19 cellular contexts compared by ENCODE assay signal in genomic region chr9:135345775-135346433, GRCh38.
DNase-seq lines count a peak whose midpoint lies in the region; ATAC-seq and TF ChIP-seq lines count a peak whose summit lies in the region.
"Had no signal": no experiment of that assay in that cellular context is flagged by ENCODE, and none has a peak within 500 bp of the region (broad histone marks: within the 10 kb centered on the region; RNA-seq: fewer than 3 reads in every experiment).

No MANE protein-coding gene starts in this region.

- CTCF ChIA-PET in HEK293 (lab: Yijun Ruan, JAX) = interaction anchor here (0.6 to 2.3 kb wide), 6 partner anchors 23 to 522 kb away, joined by 3 to 14 read pairs (median 6); no protein-coding TSS in a partner anchor

- intact Hi-C loops in Right ventricle myocardium inferior (cut with DNase I) (no loop called here), heart right ventricle (cut with DNase I) (loop anchor here in 5 of 10 donors (2.0 to 10.0 kb wide), 2 partner anchors 259 to 651 kb away; partner anchors contain the start of gene OLFM1 (in 4 of the 5)), head of caudate nucleus (cut with DNase I) (no loop called here)

- no peak overlapping the region for H3K4me3 ChIP-seq in heart right ventricle
- no peak overlapping the region for H3K4me3 ChIP-seq in HEK293 (ENCODE audit: low read depth, low read length)
- H3K4me3 ChIP-seq: A549 had no signal

- H3K36me3 ChIP-seq in heart right ventricle = no peaks in the 10 kb centered on the region
- no peaks in the 10 kb centered on the region for H3K36me3 ChIP-seq in HEK293 (ENCODE audit: control insufficient read depth in 2 of 2, insufficient read depth in 1 of 2, low read length in 2 of 2)
- H3K36me3 ChIP-seq: BE2C had no signal

- ATAC-seq in Right ventricle myocardium inferior = no peak
- ATAC-seq in heart right ventricle = no peak
- no peak for ATAC-seq in GM18868 (IDR thresholded peaks at IDR 0.05; ENCODE audit: unreplicated experiment)
- ATAC-seq: A549 had no signal

- H3K27me3 ChIP-seq in heart right ventricle = peaks cover 11 to 98% (median 69%) of the 10 kb centered on the region in 7 donors
- H3K27me3 ChIP-seq: BE2C had no signal

- H3K9me3 ChIP-seq in heart right ventricle (no peaks in the 10 kb centered on the region), HEK293 (ENCODE audit: control insufficient read depth, insufficient read depth, low read depth, low read length) (no peaks in the 10 kb centered on the region)
- H3K9me3 ChIP-seq: A549, BE2C had no signal

- H3K27ac ChIP-seq in heart right ventricle (no peak overlapping the region), HEK293 (ENCODE audit: extremely low read depth, low read depth, low read length) (no peak overlapping the region)
- H3K27ac ChIP-seq: A549 had no signal

- DNase-seq in Right ventricle myocardium inferior (ENCODE audit: missing footprints) (peak; percentile 21), heart right ventricle (no peak), head of caudate nucleus (peak in 28 of 42 donors; percentile 4 to 69 (median 41)), putamen (ENCODE audit: low spot score) (peak; percentile 6), AG08396 (ENCODE audit: low spot score) (no peak), DMS114 treated with DMSO at 0.1 percent for 48 hours (lab: John Stamatoyannopoulos, UW; ENCODE audit: unreplicated experiment) (no peak)
- DNase-seq: BE2C; CD4-positive, CD25-positive, alpha-beta regulatory T cell; DMS79; HFFc6; Kasumi-1; NCI-H1694; NCI-H2081 treated with DMSO at 0.1 percent for 48 hours; NCI-H446; NCI-H526; SHP77 had no signal

- no peak for TF ChIP-seq CTCF in heart right ventricle (IDR thresholded peaks at IDR 0.05)
- no peak for TF ChIP-seq CTCF in HEK293 (tag by site-specific recombination; IDR thresholded peaks at IDR 0.05)

- POLR2A ChIA-PET in HEK293 (lab: Yijun Ruan, JAX) = no interaction called here

- peaks cover 0 to 7% (median 0%) of the 10 kb centered on the region in 9 donors for H3K4me1 ChIP-seq in heart right ventricle
- no peaks in the 10 kb centered on the region for H3K4me1 ChIP-seq in HEK293 (ENCODE audit: control insufficient read depth, insufficient read depth, low read length)
- H3K4me1 ChIP-seq: A549 had no signal

- WGBS in heart right ventricle, 2 donors = 76 to 77% methylated on average over 22 to 23 of the region's 23 CpGs

TF ChIP-seq in HEK293, 187 proteins besides CTCF, POLR2A, EP300 and RAD21:
- TF ChIP-seq ZFHX2 (tag by site-specific recombination; conservative IDR thresholded peaks at IDR 0.05) (peak; percentile 80), ZNF311 (tag by site-specific recombination; IDR thresholded peaks at IDR 0.05; ENCODE audit: borderline replicate concordance) (no peak), EGR2 (tag by site-specific recombination; IDR thresholded peaks at IDR 0.05; ENCODE audit: low read depth) (peak; percentile 80), ZNF302 (tag by site-specific recombination; IDR thresholded peaks at IDR 0.05; ENCODE audit: low read depth) (no peak), KLF9 (tag by site-specific recombination; IDR thresholded peaks at IDR 0.05; ENCODE audit: low read depth) (no peak)

Comparison
In these comparisons a context has a peak if more than half of its experiments do, and no peak if none do; other contexts are left out.
1. DNase-seq: peak in Right ventricle myocardium inferior (single experiment), head of caudate nucleus (28 of 42) and putamen (single experiment); none in heart right ventricle (0 of 2), AG08396 (single experiment) and DMS114 treated with DMSO at 0.1 percent for 48 hours (single experiment).